8 cellular contexts compared by ENCODE assay signal in the genomic region with DNA sequence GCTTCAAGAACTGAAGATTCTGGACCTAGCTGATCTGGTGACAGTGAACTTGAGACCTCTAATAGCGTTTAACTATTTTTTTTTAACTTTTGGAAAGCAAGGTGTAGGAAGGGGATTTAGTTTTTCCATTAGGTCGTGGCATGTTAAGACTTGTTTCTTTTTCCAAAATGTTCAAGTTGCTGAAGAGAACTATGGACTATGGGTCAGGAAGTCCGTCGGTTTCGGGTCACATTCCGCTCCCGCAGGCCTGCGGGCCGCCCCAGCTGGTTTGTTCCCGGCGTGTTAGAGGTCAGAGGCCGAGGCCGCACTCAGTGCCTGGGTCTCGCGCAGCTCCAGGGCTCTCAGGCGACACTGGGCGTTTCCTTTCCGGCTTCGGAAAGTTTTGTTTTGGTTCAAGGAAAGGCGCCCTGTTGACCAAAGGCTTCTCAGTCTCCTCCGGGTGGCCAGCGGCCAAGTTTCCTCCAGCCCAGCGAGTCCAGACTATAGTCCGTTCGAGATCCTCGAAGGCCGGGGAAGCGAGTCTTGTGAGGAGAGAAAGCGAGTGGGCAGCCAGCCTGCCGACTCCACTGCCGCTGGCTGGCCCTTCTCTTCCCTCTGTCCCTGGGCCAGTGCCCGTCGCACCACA. TPM values are rescaled to one million over a fixed set of nuclear protein-coding genes. Genes with fewer than 3 reads are reported as not detected.
DNase-seq lines count a peak whose midpoint lies in the region; ATAC-seq and TF ChIP-seq lines count a peak whose summit lies in the region.

No MANE protein-coding gene starts in this region.

- DNase-seq in activated CD4-positive, alpha-beta T cell treated with anti-CD3 and anti-CD28 coated beads, Interleukin-2, amount 10 ng/mL, durations not matched to agents 24 days and 14 days = peak; percentile 40
- no peak for DNase-seq in activated CD4-positive, alpha-beta T cell treated with anti-CD3 and anti-CD28 coated beads for 1 hour
- DNase-seq in SW480 (ENCODE audit: low spot score) (peak; percentile 34), esophagus squamous epithelium (lab: John Stamatoyannopoulos, UW) (peak; percentile 28), neural crest cell (ENCODE audit: low read depth, low spot score) (no peak), NCI-H524 treated with DMSO at 0.1 percent for 48 hours (lab: John Stamatoyannopoulos, UW) (no peak)
- DNase-seq in activated CD4-positive, alpha-beta T cell treated with anti-CD3 and anti-CD28 coated beads, Interleukin-2, amount 50 U/mL, for 4 hours = no peak

- peak overlapping the region; percentile 85 for H3K27ac Mint-ChIP-seq in activated CD4-positive, alpha-beta T cell treated with anti-CD3 and anti-CD28 coated beads, Interleukin-2, amount 10 ng/mL, durations not matched to agents 24 days and 14 days
- peak overlapping the region; percentile 97 for H3K27ac Mint-ChIP-seq in neural crest cell (ENCODE audit: unreplicated experiment)

- peaks cover 3 to 74% (median 29%) of the 10 kb centered on the region in 3 donors for H3K4me1 ChIP-seq in esophagus squamous epithelium

- WGBS in esophagus squamous epithelium, 2 donors = 1 to 4% methylated on average over 16 to 24 of the region's 33 CpGs

- peaks cover 62% of the 10 kb centered on the region for H3K27me3 Mint-ChIP-seq in activated CD4-positive, alpha-beta T cell treated with anti-CD3 and anti-CD28 coated beads, Interleukin-2, amount 10 ng/mL, durations not matched to agents 24 days and 14 days
- peaks cover 4% of the 10 kb centered on the region for H3K27me3 Mint-ChIP-seq in neural crest cell (ENCODE audit: low read depth)

- H3K27ac ChIP-seq in esophagus squamous epithelium = peak overlapping the region; percentile 95 to 99 (median 98)

- peak overlapping the region; percentile 64 to 88 (median 86) for H3K4me3 ChIP-seq in esophagus squamous epithelium

- H3K9me3 ChIP-seq in esophagus squamous epithelium = no peaks in the 10 kb centered on the region

- H3K36me3 ChIP-seq in esophagus squamous epithelium = no peaks in the 10 kb centered on the region

- intact Hi-C loops in activated CD4-positive, alpha-beta T cell treated with anti-CD3 and anti-CD28 coated beads, Interleukin-2, amount 10 ng/mL, durations not matched to agents 24 days and 14 days (cut with micrococcal nuclease) = loop anchor here (1.0 to 5.0 kb wide), 5 partner anchors 138 to 492 kb away; partner anchors contain the start of genes FOXD1 and TNPO1
- intact Hi-C loops in esophagus squamous epithelium (cut with DNase I) = no loop called here

- TF ChIP-seq POLR2A in esophagus squamous epithelium (IDR thresholded peaks at IDR 0.05) = no peak

- no peaks in the 10 kb centered on the region for H3K36me3 Mint-ChIP-seq in activated CD4-positive, alpha-beta T cell treated with anti-CD3 and anti-CD28 coated beads, Interleukin-2, amount 10 ng/mL, durations not matched to agents 24 days and 14 days (ENCODE audit: low read depth)
- no peaks in the 10 kb centered on the region for H3K36me3 Mint-ChIP-seq in neural crest cell (ENCODE audit: low read depth)

- H3K9me3 Mint-ChIP-seq in activated CD4-positive, alpha-beta T cell treated with anti-CD3 and anti-CD28 coated beads, Interleukin-2, amount 10 ng/mL, durations not matched to agents 24 days and 14 days = no peaks in the 10 kb centered on the region
- H3K9me3 Mint-ChIP-seq in neural crest cell = no peaks in the 10 kb centered on the region

- no peaks in the 10 kb centered on the region for H3K27me3 ChIP-seq in esophagus squamous epithelium

- H3K4me1 Mint-ChIP-seq in activated CD4-positive, alpha-beta T cell treated with anti-CD3 and anti-CD28 coated beads, Interleukin-2, amount 10 ng/mL, durations not matched to agents 24 days and 14 days = peaks cover 13% of the 10 kb centered on the region
- H3K4me1 Mint-ChIP-seq in neural crest cell = peaks cover 34% of the 10 kb centered on the region

- TF ChIP-seq CTCF in esophagus squamous epithelium (IDR thresholded peaks at IDR 0.05) (no peak), neural crest cell (conservative IDR thresholded peaks at IDR 0.05) (no peak)

- peak; percentile 40 for ATAC-seq in HG02970 (IDR thresholded peaks at IDR 0.05; ENCODE audit: low FRiP score, unreplicated experiment)

- peak overlapping the region; percentile 90 for H3K4me3 Mint-ChIP-seq in activated CD4-positive, alpha-beta T cell treated with anti-CD3 and anti-CD28 coated beads, Interleukin-2, amount 10 ng/mL, durations not matched to agents 24 days and 14 days
- peak overlapping the region; percentile 95 for H3K4me3 Mint-ChIP-seq in neural crest cell

RNA-seq across cellular contexts. Expression of gene FCHO2, which starts 0.6 kb away (rescaled TPM):
- 0.33 and 1.5 TPM in 2 replicates for total RNA-seq in activated CD4-positive, alpha-beta T cell treated with anti-CD3 and anti-CD28 coated beads, Interleukin-2, amount 10 ng/mL, durations not matched to agents 24 days and 14 days
- 10 to 100 TPM; 30.2 to 41.8 (median 36.6) TPM for total RNA-seq in esophagus squamous epithelium
- total RNA-seq in neural crest cell = 11.1 and 14.6 TPM in 2 replicates

Comparison
In these comparisons a context has a peak if more than half of its experiments do, and no peak if none do; other contexts are left out.
1. DNase-seq: peak in activated CD4-positive, alpha-beta T cell treated with anti-CD3 and anti-CD28 coated beads, Interleukin-2, amount 10 ng/mL, durations not matched to agents 24 days and 14 days (single experiment), SW480 (single experiment) and esophagus squamous epithelium (single experiment); none in activated CD4-positive, alpha-beta T cell treated with anti-CD3 and anti-CD28 coated beads for 1 hour (single experiment), neural crest cell (single experiment), NCI-H524 treated with DMSO at 0.1 percent for 48 hours (single experiment) and activated CD4-positive, alpha-beta T cell treated with anti-CD3 and anti-CD28 coated beads, Interleukin-2, amount 50 U/mL, for 4 hours (0 of 2).